12 cellular contexts compared by ENCODE assay signal in the genomic region with DNA sequence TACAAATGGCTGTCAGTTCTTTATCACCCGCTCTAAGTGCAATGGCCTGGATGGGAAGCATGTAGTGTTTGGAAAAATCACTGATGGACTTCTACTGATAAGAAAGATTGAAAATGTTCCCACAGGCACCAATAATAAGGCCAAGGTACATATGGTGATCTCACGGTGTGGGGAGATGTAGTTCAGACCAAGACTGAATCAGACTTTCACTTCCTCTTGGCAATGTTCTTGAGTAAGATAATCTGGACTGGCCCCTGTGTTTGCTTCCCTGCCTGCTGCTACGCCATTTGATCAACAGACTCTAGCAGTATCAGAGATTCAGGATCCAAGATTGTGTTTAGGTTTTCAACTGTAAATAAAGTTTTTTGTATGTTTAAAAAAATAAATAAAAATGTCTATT.
DNase-seq lines count a peak whose midpoint lies in the region; ATAC-seq and TF ChIP-seq lines count a peak whose summit lies in the region.
"Had no signal": no experiment of that assay in that cellular context is flagged by ENCODE, and none has a peak within 500 bp of the region (broad histone marks: within the 10 kb centered on the region; RNA-seq: fewer than 3 reads in every experiment).

No MANE protein-coding gene starts in this region.

- intact Hi-C loops in heart left ventricle (cut with DNase I), result no loop called here

- no peak for TF ChIP-seq CTCF in cardiac fibroblast (IDR thresholded peaks at IDR 0.05; ENCODE audit: low read depth, low read length)
- TF ChIP-seq CTCF in heart left ventricle (IDR thresholded peaks at IDR 0.05), result no peak

- DNase-seq in cardiac fibroblast (ENCODE audit: low read depth in 2 of 2) (peak; percentile 28 to 30), DMS153 treated with DMSO at 0.1 percent for 48 hours (lab: John Stamatoyannopoulos, UW; ENCODE audit: unreplicated experiment) (no peak), heart left ventricle (no peak)
- no peak for DNase-seq in stimulated activated naive CD4-positive, alpha-beta T cell (lab: John Stamatoyannopoulos, UW)
- no peak for DNase-seq in natural killer cell treated with Interleukin-12 subunit alpha and Interleukin-12 subunit beta and Interleukin-15 and Interleukin-18, amount 100 ng/mL, for 72 hours (ENCODE audit: low spot score)
- DNase-seq: GOT3, NCI-H146 had no signal

- WGBS in heart left ventricle, 4 donors, result 50 to 74% (median 57%) methylated on average over 3 of the region's 3 CpGs

- H3K4me1 ChIP-seq in heart left ventricle, result no peaks in the 10 kb centered on the region

- no peaks in the 10 kb centered on the region for H3K27me3 Mint-ChIP-seq in natural killer cell treated with Interleukin-12 subunit alpha and Interleukin-12 subunit beta and Interleukin-15 and Interleukin-18, amount 100 ng/mL, for 72 hours

- no peaks in the 10 kb centered on the region for H3K9me3 ChIP-seq in heart left ventricle

- H3K36me3 Mint-ChIP-seq in natural killer cell treated with Interleukin-12 subunit alpha and Interleukin-12 subunit beta and Interleukin-15 and Interleukin-18, amount 100 ng/mL, for 72 hours, result no peaks in the 10 kb centered on the region

- H3K4me3 ChIP-seq in cardiac fibroblast (replicated peaks in 1 of 2; ENCODE audit: low read depth in 2 of 2, low read length in 2 of 2) (no peak overlapping the region), heart left ventricle (no peak overlapping the region)
- H3K4me3 ChIP-seq: coronary artery, SK-N-MC had no signal

- ATAC-seq in GM18858 (IDR thresholded peaks at IDR 0.05; ENCODE audit: unreplicated experiment), result peak; percentile 98
- ATAC-seq in GM21825 (IDR thresholded peaks at IDR 0.05; ENCODE audit: unreplicated experiment), result peak; percentile 98
- peak; percentile 99 for ATAC-seq in HG03439 (IDR thresholded peaks at IDR 0.05; ENCODE audit: unreplicated experiment)
- ATAC-seq in heart left ventricle, result no peak
- no peak for ATAC-seq in natural killer cell treated with Interleukin-12 subunit alpha and Interleukin-12 subunit beta and Interleukin-15 and Interleukin-18, amount 100 ng/mL, for 72 hours

- no peak overlapping the region for H3K4me3 Mint-ChIP-seq in natural killer cell treated with Interleukin-12 subunit alpha and Interleukin-12 subunit beta and Interleukin-15 and Interleukin-18, amount 100 ng/mL, for 72 hours

- no peaks in the 10 kb centered on the region for H3K4me1 Mint-ChIP-seq in natural killer cell treated with Interleukin-12 subunit alpha and Interleukin-12 subunit beta and Interleukin-15 and Interleukin-18, amount 100 ng/mL, for 72 hours (ENCODE audit: low read depth in 2 of 2)

- H3K27me3 ChIP-seq in heart left ventricle, result peaks cover 0 to 4% (median 0%) of the 10 kb centered on the region in 9 donors

- no peak overlapping the region for H3K27ac Mint-ChIP-seq in natural killer cell treated with Interleukin-12 subunit alpha and Interleukin-12 subunit beta and Interleukin-15 and Interleukin-18, amount 100 ng/mL, for 72 hours

- no peak overlapping the region for H3K27ac ChIP-seq in heart left ventricle
- H3K27ac ChIP-seq: coronary artery, SK-N-MC had no signal

- no peaks in the 10 kb centered on the region for H3K9me3 Mint-ChIP-seq in natural killer cell treated with Interleukin-12 subunit alpha and Interleukin-12 subunit beta and Interleukin-15 and Interleukin-18, amount 100 ng/mL, for 72 hours

- no peaks in the 10 kb centered on the region for H3K36me3 ChIP-seq in heart left ventricle

- no peak for TF ChIP-seq POLR2A in heart left ventricle (IDR thresholded peaks at IDR 0.05)

Comparison
In these comparisons a context has a peak if more than half of its experiments do, and no peak if none do; other contexts are left out.
1. ATAC-seq: peak in GM18858 (single experiment), GM21825 (single experiment) and HG03439 (single experiment); none in heart left ventricle (0 of 4) and natural killer cell treated with Interleukin-12 subunit alpha and Interleukin-12 subunit beta and Interleukin-15 and Interleukin-18, amount 100 ng/mL, for 72 hours (0 of 2).
2. DNase-seq: peak in cardiac fibroblast (2 of 2); none in DMS153 treated with DMSO at 0.1 percent for 48 hours (single experiment), heart left ventricle (0 of 5), stimulated activated naive CD4-positive, alpha-beta T cell (0 of 6) and natural killer cell treated with Interleukin-12 subunit alpha and Interleukin-12 subunit beta and Interleukin-15 and Interleukin-18, amount 100 ng/mL, for 72 hours (single experiment).